Comparison of ENCODE assay signal across 11 cellular contexts in genomic region chr17:35144840-35145239, GRCh38. TPM values are rescaled to one million over a fixed set of nuclear protein-coding genes. Genes with fewer than 3 reads are reported as not detected.
"Had no signal": no experiment of that assay in that cellular context is flagged by ENCODE, and none has a peak within 500 bp of the region (broad histone marks: within the 10 kb centered on the region; RNA-seq: fewer than 3 reads in every experiment).

No MANE protein-coding gene starts in this region.

- FAIRE-seq: K562 had no signal

- H2AFZ ChIP-seq: GM23248 had no signal

- ATAC-seq: HCT116, K562 had no signal

- H3K27ac ChIP-seq: GM23248, HL-60 had no signal

- H3K9ac ChIP-seq: GM23248 had no signal

- H3K4me3 ChIP-seq: GM23248, HAP-1, K562 had no signal

- DNase-seq: GM23248, GOT3, H7, IMR-90, KG1 had no signal

- H3K9me3 ChIP-seq: HAP-1 had no signal

- H3K4me1 ChIP-seq: HAP-1 had no signal

RNA-seq across cellular contexts. Expression of gene UNC45B, which starts 2.8 kb away (rescaled TPM):
- total RNA-seq: GM23248, H4, HT1080, IMR-90, K562 had no signal
- polyA plus RNA-seq: GM23248, IMR-90, K562 had no signal

RNA-seq across cellular contexts. Expression of gene FNDC8, which starts 23.4 kb away (rescaled TPM):
- total RNA-seq: GM23248, HT1080, IMR-90, K562 had no signal
- polyA plus RNA-seq: GM23248, IMR-90 had no signal

RNA-seq across cellular contexts. Expression of gene SLC35G3, which starts 49.4 kb away (rescaled TPM):
- total RNA-seq: GM23248, H4, H7, HT1080, IMR-90, K562 had no signal
- polyA plus RNA-seq: GM23248, IMR-90, K562 had no signal
